Comparison of ENCODE assay signal across 8 cellular contexts in genomic region chr10:28984431-28984830, GRCh38.
DNase-seq lines count a peak whose midpoint lies in the region; ATAC-seq and TF ChIP-seq lines count a peak whose summit lies in the region.

No MANE protein-coding gene starts in this region.

- DNase-seq in NCI-H345 (lab: John Stamatoyannopoulos, UW): peak; percentile 34
- DNase-seq in NCI-H345 treated with DMSO at 0.1 percent for 48 hours (lab: John Stamatoyannopoulos, UW; ENCODE audit: unreplicated experiment): no peak
- peak; percentile 88 for DNase-seq in RWPE1 (ENCODE audit: low spot score)
- DNase-seq in foreskin fibroblast: peak; percentile 8 to 11
- DNase-seq in psoas muscle: peak; percentile 89
- DNase-seq in testis: no peak

- intact Hi-C loops in psoas muscle (cut with DNase I): loop anchor here in 1 of 2 donors (10.0 kb wide), 1 partner anchor 320 kb away; no protein-coding TSS in a partner anchor
- intact Hi-C loops in testis (cut with DNase I; ENCODE audit: low total_unique reads): no loop called here

- no peaks in the 10 kb centered on the region for H3K9me3 ChIP-seq in psoas muscle
- H3K9me3 ChIP-seq in testis: no peaks in the 10 kb centered on the region

- peak overlapping the region; percentile 70 for H3K27ac ChIP-seq in RWPE1
- H3K27ac ChIP-seq in psoas muscle: no peak overlapping the region
- no peak overlapping the region for H3K27ac ChIP-seq in testis

- H3K36me3 ChIP-seq in psoas muscle (ENCODE audit: insufficient read depth in 1 of 2, low read depth in 1 of 2): no peaks in the 10 kb centered on the region
- no peaks in the 10 kb centered on the region for H3K36me3 ChIP-seq in testis (ENCODE audit: low read depth, missing control alignments)

- CTCF ChIA-PET in RWPE1 (lab: Yijun Ruan, JAX): no interaction called here

- ATAC-seq in HG03135 (IDR thresholded peaks at IDR 0.05; ENCODE audit: unreplicated experiment) (peak; percentile 83), psoas muscle (peak; percentile 96 to 99 (median 98)), HG03460 (IDR thresholded peaks at IDR 0.05; ENCODE audit: unreplicated experiment) (no peak)

- no peak for TF ChIP-seq POLR2A in testis (IDR thresholded peaks at IDR 0.05)

- H3K27me3 ChIP-seq in psoas muscle (ENCODE audit: insufficient read depth in 3 of 3, low read length in 2 of 3) (peaks cover 0 to 4% (median 2%) of the 10 kb centered on the region in 3 donors), testis (no peaks in the 10 kb centered on the region)

- POLR2A ChIA-PET in RWPE1 (lab: Yijun Ruan, JAX; ENCODE audit: low non-redundant PET): no interaction called here

- H3K4me1 ChIP-seq in psoas muscle: peaks cover 7% of the 10 kb centered on the region
- no peaks in the 10 kb centered on the region for H3K4me1 ChIP-seq in testis

- no peak overlapping the region for H3K4me3 ChIP-seq in foreskin fibroblast (ENCODE audit: low read depth in 1 of 2, low read length in 2 of 2)
- no peak overlapping the region for H3K4me3 ChIP-seq in psoas muscle
- H3K4me3 ChIP-seq in testis: no peak overlapping the region

- TF ChIP-seq CTCF in RWPE1 (conservative IDR thresholded peaks at IDR 0.05; ENCODE audit: low read depth): no peak
- no peak for TF ChIP-seq CTCF in foreskin fibroblast (IDR thresholded peaks at IDR 0.05; ENCODE audit: low read depth, low read length)
- no peak for TF ChIP-seq CTCF in psoas muscle (IDR thresholded peaks at IDR 0.05)
- no peak for TF ChIP-seq CTCF in testis (IDR thresholded peaks at IDR 0.05)

- WGBS in psoas muscle, 3 donors: 16 to 32% (median 22%) methylated on average over 5 to 6 of the region's 6 CpGs
- 67 to 72% methylated on average over 6 of the region's 6 CpGs for WGBS in testis, 2 donors

Comparison
In these comparisons a context has a peak if more than half of its experiments do, and no peak if none do; other contexts are left out.
1. DNase-seq: peak in NCI-H345 (single experiment), RWPE1 (single experiment), foreskin fibroblast (2 of 2) and psoas muscle (2 of 2); none in NCI-H345 treated with DMSO at 0.1 percent for 48 hours (single experiment) and testis (single experiment).